Comparison of ENCODE assay signal across 1 cellular context in the genomic region with DNA sequence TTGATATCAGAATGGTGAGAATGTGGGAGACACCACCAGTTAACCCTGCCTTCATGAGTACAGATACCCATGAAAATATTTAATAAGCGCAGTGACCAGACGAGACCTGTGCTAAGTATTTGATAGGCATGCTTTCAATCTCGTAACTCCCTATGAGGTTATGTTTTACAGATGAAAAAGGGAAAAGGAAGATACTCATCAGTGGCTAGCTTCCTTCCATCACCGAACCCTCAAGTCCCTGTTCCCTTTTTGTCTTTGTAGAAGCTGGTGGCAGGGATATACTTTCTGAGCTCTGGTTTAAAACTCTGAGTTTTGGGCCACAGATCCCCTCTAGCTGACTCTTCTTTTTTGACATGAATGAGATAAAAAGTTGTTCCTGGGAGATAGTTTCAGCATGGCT.
TF ChIP-seq lines count a peak whose summit lies in the region.

No MANE protein-coding gene starts in this region.

TF ChIP-seq in HepG2, 621 proteins besides CTCF, POLR2A, EP300 and RAD21 (continued from another document):
- TF ChIP-seq, protein P1, sequence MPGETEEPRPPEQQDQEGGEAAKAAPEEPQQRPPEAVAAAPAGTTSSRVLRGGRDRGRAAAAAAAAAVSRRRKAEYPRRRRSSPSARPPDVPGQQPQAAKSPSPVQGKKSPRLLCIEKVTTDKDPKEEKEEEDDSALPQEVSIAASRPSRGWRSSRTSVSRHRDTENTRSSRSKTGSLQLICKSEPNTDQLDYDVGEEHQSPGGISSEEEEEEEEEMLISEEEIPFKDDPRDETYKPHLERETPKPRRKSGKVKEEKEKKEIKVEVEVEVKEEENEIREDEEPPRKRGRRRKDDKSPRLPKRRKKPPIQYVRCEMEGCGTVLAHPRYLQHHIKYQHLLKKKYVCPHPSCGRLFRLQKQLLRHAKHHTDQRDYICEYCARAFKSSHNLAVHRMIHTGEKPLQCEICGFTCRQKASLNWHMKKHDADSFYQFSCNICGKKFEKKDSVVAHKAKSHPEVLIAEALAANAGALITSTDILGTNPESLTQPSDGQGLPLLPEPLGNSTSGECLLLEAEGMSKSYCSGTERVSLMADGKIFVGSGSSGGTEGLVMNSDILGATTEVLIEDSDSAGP (CRISPR knock-in tag; IDR thresholded peaks at IDR 0.05; ENCODE audit: borderline replicate concordance), result no peak
- no peak for TF ChIP-seq JUND (CRISPR knock-in tag; IDR thresholded peaks at IDR 0.05)
- TF ChIP-seq FOSL2 (CRISPR knock-in tag; IDR thresholded peaks at IDR 0.05), result no peak
- no peak for TF ChIP-seq ZNF614 (CRISPR knock-in tag; IDR thresholded peaks at IDR 0.05; ENCODE audit: borderline replicate concordance)
TF ChIP-seq in HepG2: peak in this region for 0.
